Comparison of ENCODE assay signal across 22 cellular contexts in the genomic region with DNA sequence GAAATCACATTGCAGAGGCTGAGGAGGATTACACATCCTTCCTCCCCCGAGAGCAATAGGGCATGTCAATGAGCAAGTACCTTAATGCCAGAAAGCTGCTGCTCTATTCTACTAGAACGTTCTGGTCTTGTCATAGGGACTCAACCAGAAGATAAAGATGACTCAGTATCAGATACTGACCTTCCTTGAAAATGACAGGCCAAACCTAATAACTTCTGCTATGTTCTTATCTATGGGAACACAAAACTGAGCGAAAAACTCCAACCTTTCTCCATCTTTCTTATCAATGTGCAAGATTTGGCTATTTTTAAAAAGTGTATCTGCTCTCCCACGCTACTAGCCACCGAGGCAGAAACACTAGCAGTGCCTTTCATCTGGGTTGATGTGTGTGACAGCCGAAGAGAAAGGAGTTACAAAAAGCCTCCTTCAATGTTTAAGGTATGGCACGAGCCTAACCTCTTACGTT.
"Had no signal": no experiment of that assay in that cellular context is flagged by ENCODE, and none has a peak within 500 bp of the region (broad histone marks: within the 10 kb centered on the region; RNA-seq: fewer than 3 reads in every experiment).

No MANE protein-coding gene starts in this region.

- H3K27ac Mint-ChIP-seq: activated T-cell treated with anti-CD3 and anti-CD28 coated beads, Interleukin-2, amount 50 U/mL, for 72 hours; nephron progenitor cell had no signal

- DNase-seq: activated CD4-positive, alpha-beta T cell treated with anti-CD3 and anti-CD28 coated beads, Interleukin-2, amount 50 U/mL, for 1 hour; activated CD4-positive, CD25-positive, alpha-beta regulatory T cell treated with anti-CD3 and anti-CD28 coated beads, Interleukin-2, amount 50 U/mL, for 72 hours; activated effector memory CD4-positive, alpha-beta T cell treated with anti-CD3 and anti-CD28 coated beads, Interleukin-2, amount 50 U/mL, for 16 hours; activated naive CD4-positive, alpha-beta T cell treated with anti-CD3 and anti-CD28 coated beads, Interleukin-2, amount 50 U/mL, for 16 hours; activated T-cell treated with anti-CD3 and anti-CD28 coated beads, Interleukin-2, amount 50 U/mL, for 72 hours; aorta; gastrocnemius medialis; left colon; lower lobe of right lung; nephron progenitor cell; nucleus accumbens; posterior cingulate gyrus; retina; stimulated activated CD4-positive, alpha-beta T cell treated with anti-CD3 and anti-CD28 coated beads, Interleukin-2, amount 100 ng/mL, for 24 hours; stimulated activated naive CD8-positive, alpha-beta T cell treated with anti-CD3 and anti-CD28 coated beads, Interleukin-15, Interleukin-2, amounts not matched to agents 100 U/mL and 50 U/mL, for 24 hours; substantia nigra; T-helper 1 cell; T-helper 9 cell; tibial artery had no signal

- ATAC-seq: activated T-cell treated with anti-CD3 and anti-CD28 coated beads, Interleukin-2, amount 50 U/mL, for 72 hours; gastrocnemius medialis; left colon; lower lobe of right lung; stimulated activated naive CD8-positive, alpha-beta T cell treated with anti-CD3 and anti-CD28 coated beads, Interleukin-15, Interleukin-2, amounts not matched to agents 100 U/mL and 50 U/mL, for 24 hours had no signal

- H3K36me3 ChIP-seq: gastrocnemius medialis, lower lobe of right lung had no signal

- H3K9me3 ChIP-seq: gastrocnemius medialis, lower lobe of right lung, tibial artery had no signal

- H3K4me3 Mint-ChIP-seq: activated T-cell treated with anti-CD3 and anti-CD28 coated beads, Interleukin-2, amount 50 U/mL, for 72 hours; nephron progenitor cell had no signal

- H3K9me3 Mint-ChIP-seq: activated T-cell treated with anti-CD3 and anti-CD28 coated beads, Interleukin-2, amount 50 U/mL, for 72 hours; nephron progenitor cell had no signal

- H3K27me3 ChIP-seq: gastrocnemius medialis, tibial artery had no signal

- H3K27ac ChIP-seq: coronary artery, gastrocnemius medialis, lower lobe of right lung, tibial artery, VCaP had no signal

- FAIRE-seq: urothelium cell line had no signal

- H3K4me3 ChIP-seq: coronary artery, gastrocnemius medialis, lower lobe of right lung, tibial artery had no signal
